Comparison of ENCODE assay signal across 17 cellular contexts in the genomic region with DNA sequence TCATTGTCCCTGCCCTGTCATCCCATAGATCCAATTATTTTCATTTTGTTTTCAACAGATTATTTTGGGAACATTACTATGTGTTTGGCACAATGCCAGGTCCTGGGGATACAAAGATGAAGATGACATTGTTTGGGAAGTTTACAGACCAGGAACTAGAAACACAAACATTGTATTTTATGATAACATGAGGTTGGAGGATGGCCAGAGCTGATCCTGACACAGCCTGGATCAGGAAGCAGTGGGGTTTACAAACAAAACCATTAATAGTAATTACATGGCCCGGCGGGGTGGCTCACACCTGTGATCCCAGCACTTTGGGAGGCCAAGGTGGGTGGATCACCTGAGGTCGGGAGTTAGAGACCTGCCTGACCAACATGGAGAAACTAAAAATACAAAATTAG. TPM values are rescaled to one million over a fixed set of nuclear protein-coding genes. Genes with fewer than 3 reads are reported as not detected.
DNase-seq lines count a peak whose midpoint lies in the region; ATAC-seq and TF ChIP-seq lines count a peak whose summit lies in the region.
"Had no signal": no experiment of that assay in that cellular context is flagged by ENCODE, and none has a peak within 500 bp of the region (broad histone marks: within the 10 kb centered on the region; RNA-seq: fewer than 3 reads in every experiment).

No MANE protein-coding gene starts in this region.

- no peak overlapping the region for H3K27ac Mint-ChIP-seq in activated naive CD4-positive, alpha-beta T cell treated with anti-CD3 and anti-CD28 coated beads, Interleukin-2, amount 10 ng/mL, durations not matched to agents 7 days and 5 days
- H3K27ac Mint-ChIP-seq: activated CD8-positive, alpha-beta T cell treated with anti-CD3 and anti-CD28 coated beads for 36 hours had no signal

- H3K4me1 ChIP-seq in tibial nerve, result peaks cover 0 to 7% (median 3%) of the 10 kb centered on the region in 4 donors

- no peak for TF ChIP-seq POLR2A in tibial nerve (IDR thresholded peaks at IDR 0.05)

- ATAC-seq in left colon (peak; percentile 65), HG03045 (IDR thresholded peaks at IDR 0.05; ENCODE audit: unreplicated experiment) (no peak)
- ATAC-seq: activated CD8-positive, alpha-beta T cell treated with anti-CD3 and anti-CD28 coated beads for 36 hours; HCT116 had no signal

- no peak overlapping the region for H3K4me3 Mint-ChIP-seq in activated naive CD4-positive, alpha-beta T cell treated with anti-CD3 and anti-CD28 coated beads, Interleukin-2, amount 10 ng/mL, durations not matched to agents 7 days and 5 days
- H3K4me3 Mint-ChIP-seq: activated CD8-positive, alpha-beta T cell treated with anti-CD3 and anti-CD28 coated beads for 36 hours had no signal

- H3K9me3 ChIP-seq in tibial nerve, result no peaks in the 10 kb centered on the region
- H3K9me3 ChIP-seq: ovary had no signal

- H3K36me3 ChIP-seq in tibial nerve, result no peaks in the 10 kb centered on the region
- H3K36me3 ChIP-seq: ovary had no signal

- CTCF ChIA-PET in activated naive CD4-positive, alpha-beta T cell treated with anti-CD3 and anti-CD28 coated beads, Interleukin-2, amount 10 ng/mL, durations not matched to agents 7 days and 5 days (lab: Charles Lee), result interaction anchor here (1.9 kb wide), 1 partner anchor 263 kb away, joined by 6 read pairs; no protein-coding TSS in a partner anchor

- no peak overlapping the region for H3K4me3 ChIP-seq in tibial nerve
- H3K4me3 ChIP-seq: ovary, smooth muscle cell had no signal

- no peak for TF ChIP-seq EP300 in tibial nerve (IDR thresholded peaks at IDR 0.05)

- no peak for TF ChIP-seq CTCF in VCaP (conservative IDR thresholded peaks at IDR 0.05)
- no peak for TF ChIP-seq CTCF in tibial nerve (IDR thresholded peaks at IDR 0.05)

- 44 to 60% methylated on average over 3 of the region's 3 CpGs for WGBS in tibial nerve, 2 donors

- intact Hi-C loops in left colon (cut with DNase I, micrococcal nuclease), result loop anchor here in 1 of 2 donors (10.0 kb wide), 1 partner anchor 1040 kb away; no protein-coding TSS in a partner anchor

- peaks cover 13% of the 10 kb centered on the region for H3K27me3 Mint-ChIP-seq in activated naive CD4-positive, alpha-beta T cell treated with anti-CD3 and anti-CD28 coated beads, Interleukin-2, amount 10 ng/mL, durations not matched to agents 7 days and 5 days

- no peaks in the 10 kb centered on the region for H3K27me3 ChIP-seq in tibial nerve
- H3K27me3 ChIP-seq: ovary had no signal

- no peaks in the 10 kb centered on the region for H3K36me3 Mint-ChIP-seq in activated naive CD4-positive, alpha-beta T cell treated with anti-CD3 and anti-CD28 coated beads, Interleukin-2, amount 10 ng/mL, durations not matched to agents 7 days and 5 days

- H3K27ac ChIP-seq in VCaP, result peak overlapping the region; percentile 91
- H3K27ac ChIP-seq in tibial nerve, result no peak overlapping the region
- H3K27ac ChIP-seq: ovary had no signal

- H3K4me1 Mint-ChIP-seq in activated naive CD4-positive, alpha-beta T cell treated with anti-CD3 and anti-CD28 coated beads, Interleukin-2, amount 10 ng/mL, durations not matched to agents 7 days and 5 days, result peaks cover 4% of the 10 kb centered on the region

- DNase-seq in COLO829 (ENCODE audit: low spot score) (peak; percentile 8), NCI-H146 treated with DMSO at 0.1 percent for 48 hours (lab: John Stamatoyannopoulos, UW; ENCODE audit: unreplicated experiment) (peak; percentile 97), left colon (no peak), tibial nerve (ENCODE audit: low spot score in 2 of 2) (no peak), NCI-H2227 treated with DMSO at 0.1 percent for 48 hours (lab: John Stamatoyannopoulos, UW) (no peak)
- DNase-seq in activated naive CD4-positive, alpha-beta T cell treated with anti-CD3 and anti-CD28 coated beads, Interleukin-2, amount 10 ng/mL, durations not matched to agents 7 days and 5 days, result no peak
- DNase-seq: ACHN; activated CD8-positive, alpha-beta T cell treated with anti-CD3 and anti-CD28 coated beads for 36 hours; activated effector memory CD4-positive, alpha-beta T cell treated with Interleukin-2 at 50 U/mL for 16 hours; NK-92 treated with Interleukin-12 subunit alpha and Interleukin-12 subunit beta, amount 100 ng/mL, for 24 hours; ovary had no signal

- no peaks in the 10 kb centered on the region for H3K9me3 Mint-ChIP-seq in activated naive CD4-positive, alpha-beta T cell treated with anti-CD3 and anti-CD28 coated beads, Interleukin-2, amount 10 ng/mL, durations not matched to agents 7 days and 5 days
- H3K9me3 Mint-ChIP-seq: activated CD8-positive, alpha-beta T cell treated with anti-CD3 and anti-CD28 coated beads for 36 hours had no signal

RNA-seq across cellular contexts. Expression of a gene that starts 29.9 kb away (rescaled TPM):
- total RNA-seq in left colon, result not detected
- total RNA-seq in tibial nerve, result not detected
- total RNA-seq: activated CD8-positive, alpha-beta T cell treated with anti-CD3 and anti-CD28 coated beads for 36 hours; astrocyte; MCF 10A; ovary; smooth muscle cell had no signal

RNA-seq across cellular contexts. Expression of a gene that starts 32.2 kb away (rescaled TPM):
- total RNA-seq in left colon (10 to 100 TPM; 57.5 to 67.4 TPM), tibial nerve (100 to 1,000 TPM in 1 of 4 donors, 10 to 100 TPM in 3; 63.2 to 110 (median 73.3) TPM)

RNA-seq across cellular contexts. Expression of a gene that starts 32.9 kb away (rescaled TPM):
- total RNA-seq in left colon (10 to 100 TPM; 16.9 to 23.7 TPM), tibial nerve (10 to 100 TPM; 15.9 to 53.1 (median 24.7) TPM)

Comparison
In these comparisons a context has a peak if more than half of its experiments do, and no peak if none do; other contexts are left out.
1. DNase-seq: peak in COLO829 (single experiment) and NCI-H146 treated with DMSO at 0.1 percent for 48 hours (single experiment); none in left colon (0 of 2), activated naive CD4-positive, alpha-beta T cell treated with anti-CD3 and anti-CD28 coated beads, Interleukin-2, amount 10 ng/mL, durations not matched to agents 7 days and 5 days (single experiment), tibial nerve (0 of 2) and NCI-H2227 treated with DMSO at 0.1 percent for 48 hours (single experiment).